Comparison of ENCODE assay signal across 1 cellular context in genomic region chr12:121590476-121591143, GRCh38.
TF ChIP-seq lines count a peak whose summit lies in the region.

No MANE protein-coding gene starts in this region.

TF ChIP-seq in GM23338, 12 proteins besides CTCF, POLR2A, EP300 and RAD21 (continued from another document):
- TF ChIP-seq, protein P1, sequence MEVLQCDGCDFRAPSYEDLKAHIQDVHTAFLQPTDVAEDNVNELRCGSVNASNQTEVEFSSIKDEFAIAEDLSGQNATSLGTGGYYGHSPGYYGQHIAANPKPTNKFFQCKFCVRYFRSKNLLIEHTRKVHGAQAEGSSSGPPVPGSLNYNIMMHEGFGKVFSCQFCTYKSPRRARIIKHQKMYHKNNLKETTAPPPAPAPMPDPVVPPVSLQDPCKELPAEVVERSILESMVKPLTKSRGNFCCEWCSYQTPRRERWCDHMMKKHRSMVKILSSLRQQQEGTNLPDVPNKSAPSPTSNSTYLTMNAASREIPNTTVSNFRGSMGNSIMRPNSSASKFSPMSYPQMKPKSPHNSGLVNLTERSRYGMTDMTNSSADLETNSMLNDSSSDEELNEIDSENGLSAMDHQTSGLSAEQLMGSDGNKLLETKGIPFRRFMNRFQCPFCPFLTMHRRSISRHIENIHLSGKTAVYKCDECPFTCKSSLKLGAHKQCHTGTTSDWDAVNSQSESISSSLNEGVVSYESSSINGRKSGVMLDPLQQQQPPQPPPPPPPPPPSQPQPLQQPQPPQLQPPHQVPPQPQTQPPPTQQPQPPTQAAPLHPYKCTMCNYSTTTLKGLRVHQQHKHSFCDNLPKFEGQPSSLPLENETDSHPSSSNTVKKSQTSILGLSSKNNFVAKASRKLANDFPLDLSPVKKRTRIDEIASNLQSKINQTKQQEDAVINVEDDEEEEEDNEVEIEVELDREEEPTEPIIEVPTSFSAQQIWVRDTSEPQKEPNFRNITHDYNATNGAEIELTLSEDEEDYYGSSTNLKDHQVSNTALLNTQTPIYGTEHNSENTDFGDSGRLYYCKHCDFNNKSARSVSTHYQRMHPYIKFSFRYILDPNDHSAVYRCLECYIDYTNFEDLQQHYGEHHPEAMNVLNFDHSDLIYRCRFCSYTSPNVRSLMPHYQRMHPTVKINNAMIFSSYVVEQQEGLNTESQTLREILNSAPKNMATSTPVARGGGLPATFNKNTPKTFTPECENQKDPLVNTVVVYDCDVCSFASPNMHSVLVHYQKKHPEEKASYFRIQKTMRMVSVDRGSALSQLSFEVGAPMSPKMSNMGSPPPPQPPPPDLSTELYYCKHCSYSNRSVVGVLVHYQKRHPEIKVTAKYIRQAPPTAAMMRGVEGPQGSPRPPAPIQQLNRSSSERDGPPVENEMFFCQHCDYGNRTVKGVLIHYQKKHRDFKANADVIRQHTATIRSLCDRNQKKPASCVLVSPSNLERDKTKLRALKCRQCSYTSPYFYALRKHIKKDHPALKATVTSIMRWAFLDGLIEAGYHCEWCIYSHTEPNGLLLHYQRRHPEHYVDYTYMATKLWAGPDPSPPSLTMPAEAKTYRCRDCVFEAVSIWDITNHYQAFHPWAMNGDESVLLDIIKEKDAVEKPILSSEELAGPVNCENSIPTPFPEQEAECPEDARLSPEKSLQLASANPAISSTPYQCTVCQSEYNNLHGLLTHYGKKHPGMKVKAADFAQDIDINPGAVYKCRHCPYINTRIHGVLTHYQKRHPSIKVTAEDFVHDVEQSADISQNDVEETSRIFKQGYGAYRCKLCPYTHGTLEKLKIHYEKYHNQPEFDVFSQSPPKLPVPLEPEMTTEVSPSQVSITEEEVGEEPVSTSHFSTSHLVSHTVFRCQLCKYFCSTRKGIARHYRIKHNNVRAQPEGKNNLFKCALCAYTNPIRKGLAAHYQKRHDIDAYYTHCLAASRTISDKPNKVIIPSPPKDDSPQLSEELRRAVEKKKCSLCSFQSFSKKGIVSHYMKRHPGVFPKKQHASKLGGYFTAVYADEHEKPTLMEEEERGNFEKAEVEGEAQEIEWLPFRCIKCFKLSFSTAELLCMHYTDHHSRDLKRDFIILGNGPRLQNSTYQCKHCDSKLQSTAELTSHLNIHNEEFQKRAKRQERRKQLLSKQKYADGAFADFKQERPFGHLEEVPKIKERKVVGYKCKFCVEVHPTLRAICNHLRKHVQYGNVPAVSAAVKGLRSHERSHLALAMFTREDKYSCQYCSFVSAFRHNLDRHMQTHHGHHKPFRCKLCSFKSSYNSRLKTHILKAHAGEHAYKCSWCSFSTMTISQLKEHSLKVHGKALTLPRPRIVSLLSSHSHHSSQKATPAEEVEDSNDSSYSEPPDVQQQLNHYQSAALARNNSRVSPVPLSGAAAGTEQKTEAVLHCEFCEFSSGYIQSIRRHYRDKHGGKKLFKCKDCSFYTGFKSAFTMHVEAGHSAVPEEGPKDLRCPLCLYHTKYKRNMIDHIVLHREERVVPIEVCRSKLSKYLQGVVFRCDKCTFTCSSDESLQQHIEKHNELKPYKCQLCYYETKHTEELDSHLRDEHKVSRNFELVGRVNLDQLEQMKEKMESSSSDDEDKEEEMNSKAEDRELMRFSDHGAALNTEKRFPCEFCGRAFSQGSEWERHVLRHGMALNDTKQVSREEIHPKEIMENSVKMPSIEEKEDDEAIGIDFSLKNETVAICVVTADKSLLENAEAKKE (CRISPR knock-in tag; IDR thresholded peaks at IDR 0.05): no peak
